ENCODE assay signal across 13 cellular contexts in genomic region chr18:48843162-48843561, GRCh38.
A peak's percentile ranks its signal among the peaks of the same experiment; 100 is the strongest.
DNase-seq lines count a peak whose midpoint lies in the region; ATAC-seq and TF ChIP-seq lines count a peak whose summit lies in the region.
"Had no signal": no experiment of that assay in that cellular context is flagged by ENCODE, and none has a peak within 500 bp of the region (broad histone marks: within the 10 kb centered on the region; RNA-seq: fewer than 3 reads in every experiment).

No MANE protein-coding gene starts in this region.

- H3K27ac ChIP-seq in CD4-positive, alpha-beta T cell (ENCODE audit: low read depth, low read length): no peak overlapping the region
- H3K27ac ChIP-seq in parathyroid adenoma: peak overlapping the region; percentile 73
- H3K27ac ChIP-seq in esophagus squamous epithelium: peak overlapping the region in 2 of 4 donors; percentile 73 to 77
- H3K27ac ChIP-seq in Karpas-422 (ENCODE audit: low read length): no peak overlapping the region

- no peaks in the 10 kb centered on the region for H3F3A ChIP-seq in Loucy (ENCODE audit: low read depth)

- no peak for DNase-seq in CD4-positive, alpha-beta T cell
- DNase-seq in glutamatergic neuron (peak; percentile 17), iPS-NIHi7 (ENCODE audit: extremely low spot score) (no peak), esophagus squamous epithelium (lab: John Stamatoyannopoulos, UW) (no peak), Karpas-422 (no peak)
- DNase-seq: activated T-cell treated with anti-CD3 and anti-CD28 coated beads for 4 hours, DMS 273 treated with DMSO at 0.1 percent for 48 hours, HCEC 1CT, IMR-90, T1000 had no signal

- no peak for TF ChIP-seq POLR2A in esophagus squamous epithelium (IDR thresholded peaks at IDR 0.05)

- H3K4me1 ChIP-seq in Loucy (ENCODE audit: insufficient read depth, low read length, poor library complexity, severe bottlenecking) (peaks cover 30% of the 10 kb centered on the region), parathyroid adenoma (peaks cover 31% of the 10 kb centered on the region), esophagus squamous epithelium (peaks cover 7 to 68% (median 46%) of the 10 kb centered on the region in 3 donors), Karpas-422 (ENCODE audit: low read length) (peaks cover 11% of the 10 kb centered on the region)

- H3K4me3 Mint-ChIP-seq in CD4-positive, alpha-beta T cell: peak overlapping the region; percentile 12
- no peak overlapping the region for H3K4me3 Mint-ChIP-seq in glutamatergic neuron (ENCODE audit: unreplicated experiment)

- H3K4me1 Mint-ChIP-seq in CD4-positive, alpha-beta T cell (ENCODE audit: low read depth): peaks cover 88% of the 10 kb centered on the region
- peaks cover 19% of the 10 kb centered on the region for H3K4me1 Mint-ChIP-seq in glutamatergic neuron (ENCODE audit: low read depth, unreplicated experiment)

- H3K27me3 ChIP-seq in CD4-positive, alpha-beta T cell (ENCODE audit: control insufficient read depth, insufficient read depth, low read length): no peaks in the 10 kb centered on the region
- H3K27me3 ChIP-seq in Loucy (ENCODE audit: insufficient read depth, low read length, poor library complexity, severe bottlenecking): no peaks in the 10 kb centered on the region
- H3K27me3 ChIP-seq in parathyroid adenoma (ENCODE audit: control insufficient read depth, insufficient read depth, low read length): no peaks in the 10 kb centered on the region
- no peaks in the 10 kb centered on the region for H3K27me3 ChIP-seq in esophagus squamous epithelium
- H3K27me3 ChIP-seq in Karpas-422 (ENCODE audit: low read length): no peaks in the 10 kb centered on the region

- H4K20me1 ChIP-seq in Loucy (ENCODE audit: insufficient read depth, low read length, poor library complexity, severe bottlenecking) (no peaks in the 10 kb centered on the region), Karpas-422 (ENCODE audit: insufficient read depth, low read depth, low read length) (peaks cover 4% of the 10 kb centered on the region; the same call in 1 of the 2 replicates)

- intact Hi-C loops in CD4-positive, alpha-beta T cell (cut with DNase I, micrococcal nuclease): loop anchor here (5.0 kb wide), 3 partner anchors 64 to 109 kb away; partner anchors contain the start of gene SMAD7 (in 1 of the 2)
- intact Hi-C loops in esophagus squamous epithelium (cut with DNase I): no loop called here

- ATAC-seq in CD4-positive, alpha-beta T cell (ENCODE audit: poor library complexity): peak; percentile 19
- no peak for ATAC-seq in HG02588 (IDR thresholded peaks at IDR 0.05; ENCODE audit: unreplicated experiment)

- H3K9ac ChIP-seq in Loucy (ENCODE audit: low read depth, low read length, poor library complexity, severe bottlenecking) (no peak overlapping the region), parathyroid adenoma (no peak overlapping the region), Karpas-422 (ENCODE audit: low read length) (no peak overlapping the region)

- CTCF ChIA-PET in CD4-positive, alpha-beta T cell (lab: Charles Lee): interaction anchor here (1.3 to 1.6 kb wide), 3 partner anchors 29 to 141 kb away, joined by 3 read pairs; no protein-coding TSS in a partner anchor

- no peaks in the 10 kb centered on the region for H3K9me2 ChIP-seq in Loucy (replicated peaks; ENCODE audit: low read depth, low read length)
- no peaks in the 10 kb centered on the region for H3K9me2 ChIP-seq in Karpas-422 (replicated peaks; ENCODE audit: insufficient read depth, low read length)

- H3K27ac Mint-ChIP-seq in CD4-positive, alpha-beta T cell: peak overlapping the region; percentile 92
- no peak overlapping the region for H3K27ac Mint-ChIP-seq in glutamatergic neuron (ENCODE audit: unreplicated experiment)

- H3K9me3 Mint-ChIP-seq in CD4-positive, alpha-beta T cell: no peaks in the 10 kb centered on the region
- H3K9me3 Mint-ChIP-seq in glutamatergic neuron (ENCODE audit: unreplicated experiment): peaks cover 12% of the 10 kb centered on the region

- no peaks in the 10 kb centered on the region for H3K9me3 ChIP-seq in CD4-positive, alpha-beta T cell (ENCODE audit: control insufficient read depth, low read length)
- H3K9me3 ChIP-seq in Loucy (ENCODE audit: insufficient read depth, low read depth, low read length): no peaks in the 10 kb centered on the region
- no peaks in the 10 kb centered on the region for H3K9me3 ChIP-seq in parathyroid adenoma (ENCODE audit: control insufficient read depth, low read length)
- H3K9me3 ChIP-seq in esophagus squamous epithelium: no peaks in the 10 kb centered on the region
- no peaks in the 10 kb centered on the region for H3K9me3 ChIP-seq in Karpas-422 (ENCODE audit: low read length)

- no peak overlapping the region for H3K4me3 ChIP-seq in Loucy (ENCODE audit: low read length, poor library complexity, severe bottlenecking)
- H3K4me3 ChIP-seq in parathyroid adenoma (ENCODE audit: low read depth, low read length): no peak overlapping the region
- H3K4me3 ChIP-seq in esophagus squamous epithelium: no peak overlapping the region
- H3K4me3 ChIP-seq in Karpas-422 (ENCODE audit: low read length): no peak overlapping the region

- H3K36me3 ChIP-seq in Loucy (ENCODE audit: insufficient read depth, low read length) (no peaks in the 10 kb centered on the region), parathyroid adenoma (ENCODE audit: control insufficient read depth, insufficient read depth, low read length) (no peaks in the 10 kb centered on the region), esophagus squamous epithelium (no peaks in the 10 kb centered on the region), Karpas-422 (ENCODE audit: insufficient read depth, low read length) (no peaks in the 10 kb centered on the region)

- POLR2A ChIA-PET in CD4-positive, alpha-beta T cell (lab: Charles Lee): interaction anchor here (0.7 to 3.0 kb wide), 8 partner anchors 8 to 644 kb away, joined by 3 to 16 read pairs (median 6); partner anchors contain the start of gene C18orf32

- H2AFZ ChIP-seq in Loucy (ENCODE audit: low read length): no peak overlapping the region
- H2AFZ ChIP-seq in parathyroid adenoma: peak overlapping the region; percentile 39
- H2AFZ ChIP-seq in Karpas-422 (ENCODE audit: low read length): no peak overlapping the region

- TF ChIP-seq CTCF in CD4-positive, alpha-beta T cell (IDR thresholded peaks at IDR 0.05): no peak
- TF ChIP-seq CTCF in Loucy (conservative IDR thresholded peaks at IDR 0.05; ENCODE audit: low read length) (no peak), glutamatergic neuron (IDR thresholded peaks at IDR 0.05; ENCODE audit: partially characterized antibody, unreplicated experiment) (no peak), parathyroid adenoma (IDR thresholded peaks at IDR 0.05) (no peak), esophagus squamous epithelium (IDR thresholded peaks at IDR 0.05) (no peak)

- H3K36me3 Mint-ChIP-seq in CD4-positive, alpha-beta T cell (ENCODE audit: low read depth): no peaks in the 10 kb centered on the region
- peaks cover 18% of the 10 kb centered on the region for H3K36me3 Mint-ChIP-seq in glutamatergic neuron (ENCODE audit: unreplicated experiment)

- H3K4me2 ChIP-seq in Loucy (ENCODE audit: low read depth, low read length, poor library complexity, severe bottlenecking) (peak overlapping the region; percentile 73), parathyroid adenoma (ENCODE audit: low read length) (peak overlapping the region; percentile 26), Karpas-422 (ENCODE audit: low read depth, low read length, poor library complexity, severe bottlenecking) (no peak overlapping the region)

- WGBS in esophagus squamous epithelium, 2 donors: 93% methylated on average over 2 of the region's 8 CpGs; no CpG with 5 or more reads in 1 of the 2 donors

- no peaks in the 10 kb centered on the region for H3K27me3 Mint-ChIP-seq in CD4-positive, alpha-beta T cell
- peaks cover 10% of the 10 kb centered on the region for H3K27me3 Mint-ChIP-seq in glutamatergic neuron (ENCODE audit: unreplicated experiment)

- H3K79me2 ChIP-seq in Loucy (ENCODE audit: insufficient read depth, low read length) (no peaks in the 10 kb centered on the region), parathyroid adenoma (peaks cover 7% of the 10 kb centered on the region), Karpas-422 (ENCODE audit: low read length) (no peaks in the 10 kb centered on the region)
